Comparison of ENCODE assay signal across 20 cellular contexts in genomic region chr14:98599082-98599481, GRCh38.
"Had no signal": no experiment of that assay in that cellular context is flagged by ENCODE, and none has a peak within 500 bp of the region (broad histone marks: within the 10 kb centered on the region; RNA-seq: fewer than 3 reads in every experiment).

No MANE protein-coding gene starts in this region.

- H3K27me3 ChIP-seq: gastrocnemius medialis, spleen had no signal

- ATAC-seq: gastrocnemius medialis; heart right ventricle; mucosa of descending colon; naive thymus-derived CD8-positive, alpha-beta T cell; sciatic nerve had no signal

- DNase-seq: cortex of kidney; dorsolateral prefrontal cortex; effector CD8-positive, alpha-beta T cell; gastrocnemius medialis; heart right ventricle; hypothalamus; kidney glomerular epithelial cell; mucosa of descending colon; naive thymus-derived CD8-positive, alpha-beta T cell; posterior cingulate gyrus; spleen; stimulated activated CD4-positive, alpha-beta T cell treated with anti-CD3 and anti-CD28 coated beads, Interleukin-15, amount 100 ng/mL, for 24 hours; stimulated activated CD4-positive, alpha-beta T cell treated with anti-CD3 and anti-CD28 coated beads, Interleukin-1b, Interleukin-23, amount 100 ng/mL, for 48 hours; stimulated activated CD4-positive, alpha-beta T cell treated with anti-CD3 and anti-CD28 coated beads, Interleukin-4, amount 100 ng/mL, for 4 hours; stimulated activated naive CD4-positive, alpha-beta T cell; stomach; substantia nigra; trophoblast cell had no signal

- H3K36me3 ChIP-seq: gastrocnemius medialis, heart right ventricle, spleen, stomach, thoracic aorta had no signal

- H3K27ac ChIP-seq: dorsolateral prefrontal cortex, gastrocnemius medialis, heart right ventricle, spleen, stomach, thoracic aorta had no signal

- H3K9me3 ChIP-seq: gastrocnemius medialis had no signal

- H3K4me1 ChIP-seq: gastrocnemius medialis, heart right ventricle, spleen, stomach had no signal

- H3K4me3 ChIP-seq: dorsolateral prefrontal cortex, gastrocnemius medialis, heart right ventricle, mucosa of descending colon, spleen, stomach, thoracic aorta had no signal
